ENCODE assay signal across 10 cellular contexts in the genomic region with DNA sequence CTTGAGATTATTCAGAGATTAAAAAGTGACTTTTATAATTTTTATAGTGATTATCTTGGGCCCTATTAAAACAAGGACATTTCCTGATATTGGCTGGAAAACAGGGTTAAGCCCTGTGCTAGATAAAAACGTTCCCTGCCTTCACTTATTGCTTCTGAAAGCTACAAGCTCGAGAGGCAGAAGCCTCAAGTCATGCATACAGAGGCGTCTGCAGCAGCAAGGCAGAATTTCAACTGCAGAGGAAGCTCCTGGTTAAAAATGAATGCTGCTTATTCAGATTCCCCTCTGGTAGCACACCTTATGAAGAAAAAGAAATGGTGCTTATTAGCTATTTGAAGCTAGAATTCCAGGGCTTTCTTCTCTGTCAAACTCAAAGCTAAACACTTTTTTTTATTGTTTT.
"Had no signal": no experiment of that assay in that cellular context is flagged by ENCODE, and none has a peak within 500 bp of the region (broad histone marks: within the 10 kb centered on the region; RNA-seq: fewer than 3 reads in every experiment).

No MANE protein-coding gene starts in this region.

- DNase-seq: H9, HCEC 1CT, HFFc6, IMR-90, KG1 had no signal

- ATAC-seq: GM23338, K562 had no signal

- H3K4me3 Mint-ChIP-seq: GM23338, H9, HFFc6 had no signal

- H3K9me3 Mint-ChIP-seq: GM23338, H9, HFFc6 had no signal

- FAIRE-seq: H1, H54, HTR-8/SVneo, K562 had no signal

- H3K4me3 ChIP-seq: GM23338, K562 had no signal

- H3K27ac Mint-ChIP-seq: GM23338, H9, HFFc6 had no signal
